21 cellular contexts compared by ENCODE assay signal in the genomic region with DNA sequence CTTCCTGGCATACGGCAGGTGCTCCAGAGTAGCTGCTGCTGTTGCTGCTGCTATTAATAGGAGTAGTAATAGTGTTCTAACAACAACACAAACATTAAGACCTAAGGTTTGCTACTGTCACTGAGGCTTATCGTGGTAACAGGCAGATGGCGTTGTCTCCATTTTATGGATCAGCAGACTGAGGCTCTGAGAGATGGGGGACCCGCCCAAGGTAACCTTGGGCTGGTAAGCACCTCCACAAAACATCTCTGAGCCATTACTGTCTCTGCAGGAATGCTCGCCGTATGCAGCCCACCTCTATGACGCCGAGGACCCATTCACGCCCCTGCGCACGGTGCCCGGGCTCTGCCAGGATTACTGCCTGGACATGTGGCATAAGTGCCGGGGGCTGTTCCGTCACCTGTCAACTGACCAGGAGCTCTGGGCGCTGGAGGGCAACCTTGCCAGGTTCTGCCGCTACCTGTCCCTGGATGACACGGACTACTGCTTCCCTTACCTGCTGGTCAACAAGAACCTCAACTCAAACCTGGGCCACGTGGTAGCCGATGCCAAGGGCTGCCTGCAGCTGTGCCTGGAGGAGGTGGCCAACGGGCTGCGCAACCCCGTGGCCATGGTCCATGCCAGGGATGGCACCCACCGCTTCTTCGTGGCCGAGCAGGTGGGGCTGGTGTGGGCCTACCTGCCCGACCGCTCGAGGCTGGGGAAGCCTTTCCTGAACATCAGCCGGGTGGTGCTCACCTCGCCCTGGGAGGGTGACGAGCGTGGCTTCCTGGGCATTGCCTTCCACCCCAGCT. TPM values are rescaled to one million over a fixed set of nuclear protein-coding genes. Genes with fewer than 3 reads are reported as not detected.
DNase-seq lines count a peak whose midpoint lies in the region; ATAC-seq and TF ChIP-seq lines count a peak whose summit lies in the region.
"Had no signal": no experiment of that assay in that cellular context is flagged by ENCODE, and none has a peak within 500 bp of the region (broad histone marks: within the 10 kb centered on the region; RNA-seq: fewer than 3 reads in every experiment).

No MANE protein-coding gene starts in this region.

- no peak overlapping the region for H3K27ac Mint-ChIP-seq in activated CD4-positive, alpha-beta T cell treated with anti-CD3 and anti-CD28 coated beads, Interleukin-2, amount 10 ng/mL, durations not matched to agents 24 days and 14 days
- H3K27ac Mint-ChIP-seq: CD8-positive, alpha-beta T cell; HFFc6 had no signal

- H4K20me1 ChIP-seq in OCI-LY3 (ENCODE audit: insufficient read depth, low read length): no peaks in the 10 kb centered on the region
- peaks cover 9% of the 10 kb centered on the region for H4K20me1 ChIP-seq in osteoblast (ENCODE audit: insufficient read depth, low read length)

- H3K27me3 Mint-ChIP-seq in activated CD4-positive, alpha-beta T cell treated with anti-CD3 and anti-CD28 coated beads, Interleukin-2, amount 10 ng/mL, durations not matched to agents 24 days and 14 days: peaks cover 10% of the 10 kb centered on the region

- H3K4me2 ChIP-seq in OCI-LY3 (ENCODE audit: low read length) (no peak overlapping the region), osteoblast (ENCODE audit: insufficient read depth, low read length) (no peak overlapping the region)
- H3K4me2 ChIP-seq: A549 had no signal

- H2AFZ ChIP-seq in OCI-LY3 (ENCODE audit: low read depth, low read length): no peak overlapping the region
- no peak overlapping the region for H2AFZ ChIP-seq in osteoblast (ENCODE audit: low read length)
- H2AFZ ChIP-seq: GM23248 had no signal

- H3K4me1 Mint-ChIP-seq in activated CD4-positive, alpha-beta T cell treated with anti-CD3 and anti-CD28 coated beads, Interleukin-2, amount 10 ng/mL, durations not matched to agents 24 days and 14 days: no peaks in the 10 kb centered on the region

- H3K36me3 ChIP-seq in right atrium auricular region: no peaks in the 10 kb centered on the region
- H3K36me3 ChIP-seq in OCI-LY3 (replicated peaks; ENCODE audit: low read depth, low read length): no peaks in the 10 kb centered on the region
- no peaks in the 10 kb centered on the region for H3K36me3 ChIP-seq in osteoblast (ENCODE audit: insufficient read depth, low read length)

- H3K9me3 ChIP-seq in right atrium auricular region (no peaks in the 10 kb centered on the region), OCI-LY3 (ENCODE audit: insufficient read depth, low read length) (no peaks in the 10 kb centered on the region), osteoblast (ENCODE audit: low read depth, low read length) (no peaks in the 10 kb centered on the region)
- H3K9me3 ChIP-seq: A549 had no signal

- intact Hi-C loops in Right ventricle myocardium inferior (cut with DNase I): no loop called here
- intact Hi-C loops in activated CD4-positive, alpha-beta T cell treated with anti-CD3 and anti-CD28 coated beads, Interleukin-2, amount 10 ng/mL, durations not matched to agents 24 days and 14 days (cut with micrococcal nuclease): no loop called here

- H3K4me1 ChIP-seq in right atrium auricular region (no peaks in the 10 kb centered on the region), OCI-LY3 (ENCODE audit: low read length) (peaks cover 15% of the 10 kb centered on the region), osteoblast (ENCODE audit: insufficient read depth, low read length) (peaks cover 18% of the 10 kb centered on the region)

- H3K9me3 Mint-ChIP-seq in activated CD4-positive, alpha-beta T cell treated with anti-CD3 and anti-CD28 coated beads, Interleukin-2, amount 10 ng/mL, durations not matched to agents 24 days and 14 days: no peaks in the 10 kb centered on the region
- H3K9me3 Mint-ChIP-seq: CD8-positive, alpha-beta T cell; HFFc6 had no signal

- H3K36me3 Mint-ChIP-seq in activated CD4-positive, alpha-beta T cell treated with anti-CD3 and anti-CD28 coated beads, Interleukin-2, amount 10 ng/mL, durations not matched to agents 24 days and 14 days (ENCODE audit: low read depth): no peaks in the 10 kb centered on the region
- H3K36me3 Mint-ChIP-seq: CD8-positive, alpha-beta T cell had no signal

- H3K27ac ChIP-seq in right atrium auricular region (no peak overlapping the region), OCI-LY3 (ENCODE audit: low read length) (no peak overlapping the region), osteoblast (ENCODE audit: low read depth, low read length) (no peak overlapping the region)
- H3K27ac ChIP-seq: 22Rv1, A549, GM23248 had no signal

- no peak overlapping the region for H3K9ac ChIP-seq in OCI-LY3 (ENCODE audit: low read length)
- H3K9ac ChIP-seq: GM23248 had no signal

- DNase-seq in Right ventricle myocardium inferior (ENCODE audit: missing footprints) (peak; percentile 27), right atrium auricular region (ENCODE audit: low spot score) (no peak), osteoblast (ENCODE audit: insufficient read length, low spot score, missing footprints) (peak; percentile 56)
- no peak for DNase-seq in activated CD4-positive, alpha-beta T cell treated with anti-CD3 and anti-CD28 coated beads, Interleukin-2, amount 10 ng/mL, durations not matched to agents 24 days and 14 days
- DNase-seq: AML-193; Calu3; CD8-positive, alpha-beta T cell; DMS53; DND-41; EL; GM23248; HCEC 1CT; HFFc6 had no signal

- H3K4me3 ChIP-seq in right atrium auricular region (no peak overlapping the region), OCI-LY3 (ENCODE audit: low read length) (no peak overlapping the region), osteoblast (ENCODE audit: insufficient read depth, low read length) (no peak overlapping the region)
- H3K4me3 ChIP-seq: A549, GM12878, GM23248, K562 had no signal

- no peak for ATAC-seq in Right ventricle myocardium inferior
- no peak for ATAC-seq in GM18907 (IDR thresholded peaks at IDR 0.05; ENCODE audit: unreplicated experiment)
- no peak for ATAC-seq in HG03571 (IDR thresholded peaks at IDR 0.05; ENCODE audit: unreplicated experiment)
- ATAC-seq: A549; CD8-positive, alpha-beta T cell; GM12878; K562 had no signal

- H3K79me2 ChIP-seq in OCI-LY3 (ENCODE audit: low read length): no peaks in the 10 kb centered on the region
- H3K79me2 ChIP-seq in osteoblast (ENCODE audit: insufficient read depth, low read length): peaks cover 4% of the 10 kb centered on the region

- H3K4me3 Mint-ChIP-seq in activated CD4-positive, alpha-beta T cell treated with anti-CD3 and anti-CD28 coated beads, Interleukin-2, amount 10 ng/mL, durations not matched to agents 24 days and 14 days: no peak overlapping the region
- H3K4me3 Mint-ChIP-seq: CD8-positive, alpha-beta T cell; HFFc6 had no signal

- TF ChIP-seq CTCF in right atrium auricular region (IDR thresholded peaks at IDR 0.05) (no peak), OCI-LY3 (IDR thresholded peaks at IDR 0.05; ENCODE audit: low read depth, low read length) (0 out of 2 replicates have a peak, but pooled peaks have one; percentile 12), osteoblast (IDR thresholded peaks at IDR 0.05; ENCODE audit: extremely low read depth, low read depth, low read length) (no peak)

- H3K27me3 ChIP-seq in right atrium auricular region (no peaks in the 10 kb centered on the region), OCI-LY3 (ENCODE audit: low read depth, low read length) (no peaks in the 10 kb centered on the region; the same call in none of the 2 replicates), osteoblast (ENCODE audit: insufficient read depth, low read length) (no peaks in the 10 kb centered on the region)

RNA-seq across cellular contexts. Expression of a gene that starts 7.2 kb away (rescaled TPM):
- 1.5 TPM for total RNA-seq in Right ventricle myocardium inferior
- 1 to 10 TPM; 1.8 to 2.4 TPM for total RNA-seq in right atrium auricular region
- total RNA-seq in osteoblast: 11.2 and 12.3 TPM in 2 replicates
- total RNA-seq in activated CD4-positive, alpha-beta T cell treated with anti-CD3 and anti-CD28 coated beads, Interleukin-2, amount 10 ng/mL, durations not matched to agents 24 days and 14 days: not detected in 2 replicates
- total RNA-seq: Calu3, GM12878, HT-29, K562 had no signal

RNA-seq across cellular contexts. Expression of a gene that starts 31.9 kb away (rescaled TPM):
- 2.2 TPM for total RNA-seq in Right ventricle myocardium inferior
- 1 to 10 TPM; 1.4 to 6.9 TPM for total RNA-seq in right atrium auricular region
- total RNA-seq in osteoblast: 0.36 and 0.59 TPM in 2 replicates
- 0.02 and 0.05 TPM in 2 replicates for total RNA-seq in activated CD4-positive, alpha-beta T cell treated with anti-CD3 and anti-CD28 coated beads, Interleukin-2, amount 10 ng/mL, durations not matched to agents 24 days and 14 days
- total RNA-seq: Calu3, GM12878, HT-29, K562 had no signal

RNA-seq across cellular contexts. Expression of a gene that starts 48.1 kb away (rescaled TPM):
- total RNA-seq in Right ventricle myocardium inferior: 53.1 TPM
- 10 to 100 TPM; 17.1 to 17.7 TPM for total RNA-seq in right atrium auricular region
- 3.2 and 3.6 TPM in 2 replicates for total RNA-seq in osteoblast
- 6.7 TPM in 2 replicates for total RNA-seq in activated CD4-positive, alpha-beta T cell treated with anti-CD3 and anti-CD28 coated beads, Interleukin-2, amount 10 ng/mL, durations not matched to agents 24 days and 14 days

Comparison
In these comparisons a context has a peak if more than half of its experiments do, and no peak if none do; other contexts are left out.
1. DNase-seq: peak in Right ventricle myocardium inferior (single experiment) and osteoblast (single experiment); none in right atrium auricular region (single experiment) and activated CD4-positive, alpha-beta T cell treated with anti-CD3 and anti-CD28 coated beads, Interleukin-2, amount 10 ng/mL, durations not matched to agents 24 days and 14 days (single experiment).